8 cellular contexts compared by ENCODE assay signal in the genomic region with DNA sequence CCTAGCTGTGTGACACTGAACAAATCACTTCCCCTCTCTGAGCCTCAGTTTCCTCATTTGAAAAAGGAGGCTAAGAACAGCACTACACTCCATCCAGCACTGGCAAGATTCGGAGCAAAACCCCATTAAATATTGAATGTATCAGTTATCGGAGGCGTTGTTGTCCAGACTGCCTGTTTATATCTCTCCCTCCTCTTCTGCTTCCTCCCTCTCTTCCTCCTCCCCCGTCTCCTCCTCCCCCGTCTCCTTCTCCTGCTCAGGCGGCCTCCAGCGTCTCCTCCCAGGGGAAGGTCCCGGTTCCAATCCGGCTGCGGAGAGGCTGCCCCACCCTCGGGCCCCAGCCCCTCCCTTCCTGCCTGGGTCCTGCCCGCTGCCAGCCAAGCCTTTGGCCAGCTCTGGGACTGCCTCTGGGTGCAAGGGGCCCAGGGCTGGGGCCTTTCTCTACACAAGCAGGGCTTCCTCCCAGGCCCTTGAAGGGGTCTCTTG. TPM values are rescaled to one million over a fixed set of nuclear protein-coding genes. Genes with fewer than 3 reads are reported as not detected.
A peak's percentile ranks its signal among the peaks of the same experiment; 100 is the strongest.
DNase-seq lines count a peak whose midpoint lies in the region; TF ChIP-seq lines count a peak whose summit lies in the region.

No MANE protein-coding gene starts in this region.

- intact Hi-C loops in MCF 10A (cut with micrococcal nuclease), result no loop called here

- no peak for TF ChIP-seq RAD21 in Ishikawa (IDR thresholded peaks at IDR 0.05; ENCODE audit: low read depth)

- POLR2A ChIA-PET in MCF 10A (lab: Yijun Ruan, JAX), result interaction anchor here (0.6 to 7.5 kb wide), 12 partner anchors 20 to 796 kb away, joined by 3 to 136 read pairs (median 4); a partner anchor contains a TSS

- no peaks in the 10 kb centered on the region for H3K9me3 ChIP-seq in stomach smooth muscle (ENCODE audit: control insufficient read depth in 2 of 2, low read length in 2 of 2)

- H3K36me3 ChIP-seq in stomach smooth muscle (ENCODE audit: control insufficient read depth in 2 of 2, insufficient read depth in 2 of 2, low read length in 2 of 2), result peaks cover 11% of the 10 kb centered on the region in 2 donors

- peak overlapping the region; percentile 55 to 67 for H3K9ac ChIP-seq in stomach smooth muscle (ENCODE audit: low read length in 2 of 2)

- CTCF ChIA-PET in MCF 10A (lab: Yijun Ruan, JAX), result interaction anchor here (0.6 to 0.7 kb wide), 3 partner anchors 18 to 308 kb away, joined by 3 to 4 read pairs (median 3); no protein-coding TSS in a partner anchor

- H3K4me3 ChIP-seq in stomach smooth muscle (ENCODE audit: low read length in 2 of 2), result peak overlapping the region; percentile 71 to 99

- peaks cover 32% of the 10 kb centered on the region for H3K36me3 Mint-ChIP-seq in MCF 10A (ENCODE audit: insufficient read depth, unreplicated experiment)

- TF ChIP-seq CTCF in MCF 10A (IDR thresholded peaks at IDR 0.05; ENCODE audit: unreplicated experiment), result no peak

- DNase-seq in CD1c-positive myeloid dendritic cell (ENCODE audit: extremely low spot score), result peak; percentile 49
- DNase-seq in MCF 10A (ENCODE audit: unreplicated experiment), result peak; percentile 93
- peak; percentile 92 for DNase-seq in islet precursor cell
- no peak for DNase-seq in GDM1 (lab: John Stamatoyannopoulos, UW)
- DNase-seq in stimulated activated CD4-positive, alpha-beta T cell treated with anti-CD3 and anti-CD28 coated beads, Interleukin-4, amount 100 ng/mL, for 1 hour, result no peak
- DNase-seq in NCI-H1105 (lab: John Stamatoyannopoulos, UW), result no peak

- peaks cover 40% of the 10 kb centered on the region for H3K4me1 ChIP-seq in stomach smooth muscle (ENCODE audit: control insufficient read depth, insufficient read depth, low read length)

- peak overlapping the region; percentile 84 for H3K4me3 Mint-ChIP-seq in MCF 10A (ENCODE audit: unreplicated experiment)

- BruUV-seq in MCF 10A (replicated peaks; lab: Mats Ljungman, UMichigan), result no TSS peak

- H3K4me1 Mint-ChIP-seq in MCF 10A (ENCODE audit: insufficient read depth, unreplicated experiment), result peaks cover 29% of the 10 kb centered on the region

- H3K9me3 Mint-ChIP-seq in MCF 10A (ENCODE audit: unreplicated experiment), result no peaks in the 10 kb centered on the region

- H3K27ac Mint-ChIP-seq in MCF 10A (ENCODE audit: low read depth, unreplicated experiment), result peak overlapping the region; percentile 95

- no peaks in the 10 kb centered on the region for H3K27me3 ChIP-seq in stomach smooth muscle (ENCODE audit: control insufficient read depth in 1 of 2, insufficient read depth in 2 of 2, low read length in 2 of 2)

- no peaks in the 10 kb centered on the region for H3K27me3 Mint-ChIP-seq in MCF 10A (ENCODE audit: insufficient read depth, unreplicated experiment)

- peak overlapping the region; percentile 100 for H3K27ac ChIP-seq in stomach smooth muscle (ENCODE audit: low read length)

- no peak for TF ChIP-seq EP300 in Ishikawa (IDR thresholded peaks at IDR 0.05; ENCODE audit: borderline replicate concordance)

TF ChIP-seq in Ishikawa, 13 proteins besides CTCF, POLR2A, EP300 and RAD21:
- no peak for TF ChIP-seq TCF12 (IDR thresholded peaks at IDR 0.05; ENCODE audit: low read depth)
- TF ChIP-seq, protein P1, sequence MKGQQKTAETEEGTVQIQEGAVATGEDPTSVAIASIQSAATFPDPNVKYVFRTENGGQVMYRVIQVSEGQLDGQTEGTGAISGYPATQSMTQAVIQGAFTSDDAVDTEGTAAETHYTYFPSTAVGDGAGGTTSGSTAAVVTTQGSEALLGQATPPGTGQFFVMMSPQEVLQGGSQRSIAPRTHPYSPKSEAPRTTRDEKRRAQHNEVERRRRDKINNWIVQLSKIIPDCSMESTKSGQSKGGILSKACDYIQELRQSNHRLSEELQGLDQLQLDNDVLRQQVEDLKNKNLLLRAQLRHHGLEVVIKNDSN (IDR thresholded peaks at IDR 0.05), result no peak
- TF ChIP-seq EGR1 (IDR thresholded peaks at IDR 0.05), result peak; percentile 23; the same call in 1 of the 2 replicates
- TF ChIP-seq FOXM1 (IDR thresholded peaks at IDR 0.05; ENCODE audit: borderline replicate concordance, low read depth), result no peak
TF ChIP-seq in Ishikawa: peak in this region for 1.

RNA-seq across cellular contexts. Expression of a gene that starts 2.0 kb away (rescaled TPM):
- 37.6 and 56.5 TPM in 2 replicates for total RNA-seq in MCF 10A (2022)

RNA-seq across cellular contexts. Expression of a gene that starts 4.1 kb away (rescaled TPM):
- total RNA-seq in MCF 10A (2022), result 81.3 and 101 TPM in 2 replicates

RNA-seq across cellular contexts. Expression of a gene that starts 27.7 kb away (rescaled TPM):
- 65.6 and 82.2 TPM in 2 replicates for total RNA-seq in MCF 10A (2022)

RNA-seq across cellular contexts. Expression of a gene that starts 27.8 kb away (rescaled TPM):
- 29.4 and 36.0 TPM in 2 replicates for total RNA-seq in MCF 10A (2022)

RNA-seq across cellular contexts. Expression of a gene that starts 39.2 kb away (rescaled TPM):
- 236 and 304 TPM in 2 replicates for total RNA-seq in MCF 10A (2022)

Comparison
In these comparisons a context has a peak if more than half of its experiments do, and no peak if none do; other contexts are left out.
1. DNase-seq: peak in CD1c-positive myeloid dendritic cell (single experiment), MCF 10A (single experiment) and islet precursor cell (single experiment); none in GDM1 (single experiment), stimulated activated CD4-positive, alpha-beta T cell treated with anti-CD3 and anti-CD28 coated beads, Interleukin-4, amount 100 ng/mL, for 1 hour (single experiment) and NCI-H1105 (single experiment).